In genomic region chr4:78169728-78170127, GRCh38 we compare ENCODE assay signal across 31 cellular contexts.
"Had no signal": no experiment of that assay in that cellular context is flagged by ENCODE, and none has a peak within 500 bp of the region (broad histone marks: within the 10 kb centered on the region; RNA-seq: fewer than 3 reads in every experiment).

No MANE protein-coding gene starts in this region.

- DNase-seq: Karpas-422, Kasumi-1, MG63, MM.1S, MV-4-11, NCI-H1048, NCI-H1092, NCI-H1092 treated with DMSO at 0.1 percent for 48 hours, NCI-H1105, NCI-H1105 treated with DMSO at 0.1 percent for 48 hours, NCI-H1417 treated with DMSO at 0.1 percent for 48 hours, NCI-H146, NCI-H1694, NCI-H1694 treated with DMSO at 0.1 percent for 48 hours, NCI-H187, NCI-H187 treated with DMSO at 0.1 percent for 48 hours, NCI-H1930, NCI-H2029, NCI-H2029 treated with DMSO at 0.1 percent for 48 hours, NCI-H2081, NCI-H2081 treated with DMSO at 0.1 percent for 48 hours, NCI-H2107, NCI-H2171, NCI-H2171 treated with DMSO at 0.1 percent for 48 hours, NCI-H2227 treated with DMSO at 0.1 percent for 48 hours, NCI-H226, NCI-H345, NCI-H446, NCI-H446 treated with DMSO at 0.1 percent for 48 hours, NCI-H510A, NCI-H510A treated with DMSO at 0.1 percent for 48 hours had no signal

- H3K36me3 ChIP-seq: MG63 had no signal

- H3K27me3 ChIP-seq: MG63 had no signal

- H3K4me3 ChIP-seq: MG63 had no signal

- H3K9me3 ChIP-seq: MG63 had no signal
